1 cellular context compared by ENCODE assay signal in genomic region chr1:26287033-26287711, GRCh38.
TF ChIP-seq lines count a peak whose summit lies in the region.

No MANE protein-coding gene starts in this region.

TF ChIP-seq in GM12878, 131 proteins besides CTCF, POLR2A, EP300 and RAD21:
- 0 out of 2 replicates have a peak, but pooled peaks have one; percentile 22 for TF ChIP-seq GATAD2B (conservative IDR thresholded peaks at IDR 0.05; ENCODE audit: low read depth)
- no peak for TF ChIP-seq BCLAF1 (IDR thresholded peaks at IDR 0.05)
- peak; percentile 22; the same call in 1 of the 2 replicates for TF ChIP-seq RELB (IDR thresholded peaks at IDR 0.05; ENCODE audit: low read depth)
- 0 out of 2 replicates have a peak, but pooled peaks have one; percentile 22 for TF ChIP-seq TAF1 (IDR thresholded peaks at IDR 0.05; ENCODE audit: borderline replicate concordance, low read depth, low read length)
- no peak for TF ChIP-seq BRCA1 (IDR thresholded peaks at IDR 0.05; ENCODE audit: low read depth, low read length)
- 0 out of 4 replicates have a peak, but pooled peaks of 1 of the 2 experiments have one; percentile 29 for TF ChIP-seq ETV6 (conservative IDR thresholded peaks at IDR 0.05 in 1 of 2, IDR thresholded peaks at IDR 0.05 in 1 of 2; ENCODE audit: borderline replicate concordance in 1 of 2, low read depth in 1 of 2)
- TF ChIP-seq DPF2 (IDR thresholded peaks at IDR 0.05) = 0 out of 2 replicates have a peak, but pooled peaks have one; percentile 19
- 0 out of 3 replicates have a peak, but pooled peaks have one; percentile 26 for TF ChIP-seq POU2F2 (IDR thresholded peaks at IDR 0.05; ENCODE audit: borderline replicate concordance, low read depth, low read length)
- TF ChIP-seq TCF12 (IDR thresholded peaks at IDR 0.05; ENCODE audit: low read depth, low read length) = peak; percentile 85
- peak; percentile 59; the same call in 1 of the 2 replicates for TF ChIP-seq ZNF687 (IDR thresholded peaks at IDR 0.05)
- no peak for TF ChIP-seq BCL3 (IDR thresholded peaks at IDR 0.05; ENCODE audit: borderline replicate concordance, insufficient read depth, low read depth, low read length, poor library complexity, severe bottlenecking)
- TF ChIP-seq SP1 (IDR thresholded peaks at IDR 0.05; ENCODE audit: low read depth, low read length) = peak; percentile 66
- peak; percentile 91 for TF ChIP-seq MEF2B (IDR thresholded peaks at IDR 0.05; ENCODE audit: partially characterized antibody, poor library complexity, severe bottlenecking)
- TF ChIP-seq SPI1 (IDR thresholded peaks at IDR 0.05; ENCODE audit: borderline replicate concordance, insufficient read depth, low read depth, low read length) = peak; percentile 33; the same call in 1 of the 2 replicates
- peak; percentile 76 for TF ChIP-seq EED (IDR thresholded peaks at IDR 0.05; ENCODE audit: low read depth)
- TF ChIP-seq PAX5 (IDR thresholded peaks at IDR 0.05; ENCODE audit: borderline replicate concordance, low read depth, low read length) = peak; percentile 49; the same call in 1 of the 2 replicates
- TF ChIP-seq NR2F1 (conservative IDR thresholded peaks at IDR 0.05) = 0 out of 2 replicates have a peak, but pooled peaks have one; percentile 24
- no peak for TF ChIP-seq SMAD5 (IDR thresholded peaks at IDR 0.05; ENCODE audit: low read depth)
- no peak for TF ChIP-seq RUNX3 (IDR thresholded peaks at IDR 0.05; ENCODE audit: low read length)
- no peak for TF ChIP-seq ZNF592 (IDR thresholded peaks at IDR 0.05)
- 0 out of 2 replicates have a peak, but pooled peaks have one; percentile 56 for TF ChIP-seq TCF3 (IDR thresholded peaks at IDR 0.05; ENCODE audit: borderline replicate concordance, insufficient read depth, low read depth, low read length)
- peak; percentile 73 for TF ChIP-seq IKZF1 (conservative IDR thresholded peaks at IDR 0.05)
- TF ChIP-seq IKZF2 (IDR thresholded peaks at IDR 0.05) = peak; percentile 71 to 81
